15 cellular contexts compared by ENCODE assay signal in the genomic region with DNA sequence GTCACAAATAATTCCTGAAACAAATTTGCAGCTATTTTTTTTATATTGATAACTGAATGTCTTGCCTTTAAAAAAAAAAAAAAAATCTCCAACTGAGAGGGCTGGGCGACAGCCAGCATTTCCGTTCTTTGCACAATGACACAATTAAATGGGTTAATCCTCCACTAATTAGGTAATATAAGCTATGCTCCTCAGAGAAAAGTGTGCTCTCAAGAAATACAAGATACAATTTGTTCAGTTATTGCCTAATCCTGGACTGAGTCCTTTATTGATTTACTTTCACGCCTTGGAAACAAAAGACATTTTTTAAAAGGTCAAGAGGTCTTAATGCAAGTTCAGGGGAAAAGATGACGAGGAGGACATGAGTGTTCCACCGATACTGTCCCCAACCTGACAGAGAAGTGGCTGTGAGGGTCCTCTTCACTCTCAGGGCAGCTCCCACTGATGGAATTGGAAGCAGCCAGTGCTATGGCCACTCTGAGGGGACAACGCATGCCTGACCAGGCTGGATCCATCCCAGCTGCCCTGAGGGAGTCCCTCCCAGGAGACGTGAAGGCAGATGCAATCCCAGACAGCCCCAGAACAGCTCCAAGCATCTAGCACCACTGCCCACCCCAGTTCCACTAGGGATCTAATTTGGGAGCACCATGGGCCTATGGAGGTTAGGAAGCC.
"Had no signal": no experiment of that assay in that cellular context is flagged by ENCODE, and none has a peak within 500 bp of the region (broad histone marks: within the 10 kb centered on the region; RNA-seq: fewer than 3 reads in every experiment).

No MANE protein-coding gene starts in this region.

- H3K4me1 ChIP-seq: prostate gland, suprapubic skin had no signal

- H3K27me3 ChIP-seq: suprapubic skin had no signal

- H3K9me3 ChIP-seq: prostate gland, suprapubic skin had no signal

- DNase-seq: activated CD4-positive, alpha-beta T cell treated with anti-CD3 and anti-CD28 coated beads, Interleukin-2, amount 50 U/mL, for 48 hours; activated CD8-positive, alpha-beta memory T cell treated with anti-CD3 and anti-CD28 coated beads, Interleukin-2, amount 10 ng/mL, durations not matched to agents 7 days and 5 days; activated effector memory CD4-positive, alpha-beta T cell treated with Interleukin-2 at 50 U/mL for 16 hours; activated T-cell treated with anti-CD3 and anti-CD28 coated beads, Interleukin-2, amount 50 U/mL, for 24 hours; amygdala; effector memory CD4-positive, alpha-beta T cell; hippocampal formation; naive thymus-derived CD4-positive, alpha-beta T cell; stimulated activated CD4-positive, alpha-beta T cell treated with anti-CD3 and anti-CD28 coated beads, Interleukin-12 subunit alpha, Interleukin-12 subunit beta, amount 100 ng/mL, for 4 hours; stimulated activated naive CD4-positive, alpha-beta T cell treated with Interleukin-2 at 50 U/mL for 16 hours had no signal

- ATAC-seq: activated CD4-positive, CD25-positive, alpha-beta regulatory T cell treated with anti-CD3 and anti-CD28 coated beads, Interleukin-2, amount 50 U/mL, for 24 hours; activated CD8-positive, alpha-beta memory T cell treated with anti-CD3 and anti-CD28 coated beads, Interleukin-2, amount 10 ng/mL, durations not matched to agents 7 days and 5 days; naive thymus-derived CD4-positive, alpha-beta T cell; sciatic nerve had no signal

- H3K27ac ChIP-seq: epithelial cell of prostate, prostate gland, suprapubic skin had no signal

- H3K4me3 ChIP-seq: prostate gland, suprapubic skin had no signal

- H3K36me3 ChIP-seq: prostate gland, suprapubic skin had no signal
